ENCODE assay signal across 16 cellular contexts in genomic region chr1:50517488-50517887, GRCh38.
"Had no signal": no experiment of that assay in that cellular context is flagged by ENCODE, and none has a peak within 500 bp of the region (broad histone marks: within the 10 kb centered on the region; RNA-seq: fewer than 3 reads in every experiment).

No MANE protein-coding gene starts in this region.

- ATAC-seq: heart left ventricle, natural killer cell had no signal

- H3K4me3 Mint-ChIP-seq: natural killer cell, neural crest cell had no signal

- H3K9me3 Mint-ChIP-seq: natural killer cell had no signal

- DNase-seq: dermis blood vessel endothelial cell; esophagus squamous epithelium; foreskin melanocyte; heart left ventricle; hippocampal formation; mesendoderm; natural killer cell; posterior cingulate gyrus; sigmoid colon; small intestine; stimulated activated CD4-positive, alpha-beta T cell treated with anti-CD3 and anti-CD28 coated beads, Interleukin-12 subunit alpha, Interleukin-12 subunit beta, amount 100 ng/mL, for 4 hours; stimulated activated naive CD4-positive, alpha-beta T cell; stomach; substantia nigra; transverse colon had no signal

- H3K4me1 Mint-ChIP-seq: neural crest cell had no signal

- H3K27ac Mint-ChIP-seq: natural killer cell had no signal
